Comparison of ENCODE assay signal across 8 cellular contexts in the genomic region with DNA sequence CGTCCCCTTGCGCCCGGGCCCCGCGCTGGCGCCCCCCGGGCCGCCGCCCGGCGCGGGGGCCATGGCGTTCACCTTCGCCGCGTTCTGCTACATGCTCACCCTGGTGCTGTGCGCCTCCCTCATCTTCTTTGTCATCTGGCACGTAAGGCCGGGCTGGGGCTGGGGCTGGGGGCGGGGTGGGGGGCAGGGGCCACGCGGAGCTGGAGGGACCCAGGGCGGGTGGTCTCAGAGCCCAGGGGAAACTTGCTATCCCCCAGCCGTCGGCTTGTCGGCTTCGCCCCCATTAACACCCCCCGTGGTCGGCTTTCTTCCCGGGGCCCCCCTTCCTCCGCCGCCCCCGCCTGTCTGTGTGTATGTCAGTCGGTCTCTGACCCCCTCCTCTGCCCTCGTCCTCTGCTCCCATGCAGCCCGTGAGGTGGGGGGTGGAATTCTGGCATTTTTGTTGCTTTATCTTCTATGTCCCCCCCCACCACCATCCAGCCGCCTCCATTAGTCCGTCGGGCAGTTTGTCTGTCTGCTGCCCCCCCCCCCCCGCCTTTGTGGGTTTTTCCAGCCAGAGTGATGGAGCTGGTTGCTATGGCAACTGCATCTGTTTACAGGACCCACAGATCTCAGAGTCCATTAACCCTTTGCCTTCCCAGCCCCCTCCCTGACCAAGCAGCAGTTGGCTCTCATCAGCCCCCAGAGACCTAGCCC. TPM values are rescaled to one million over a fixed set of nuclear protein-coding genes. Genes with fewer than 3 reads are reported as not detected.
A peak's percentile ranks its signal among the peaks of the same experiment; 100 is the strongest.
DNase-seq lines count a peak whose midpoint lies in the region; ATAC-seq, FAIRE-seq and TF ChIP-seq lines count a peak whose summit lies in the region.

No MANE protein-coding gene starts in this region.

- peaks cover 5% of the 10 kb centered on the region for H3K36me3 Mint-ChIP-seq in activated naive CD4-positive, alpha-beta T cell treated with anti-CD3 and anti-CD28 coated beads for 36 hours (ENCODE audit: low read depth)
- peaks cover 10% of the 10 kb centered on the region for H3K36me3 Mint-ChIP-seq in T-helper 2 cell treated with Interferon-gamma antibody and Interleukin-4, amounts not matched to agents 5 μg/mL and 100 μg/mL, for 36 hours (ENCODE audit: low read depth)
- peaks cover under 1% of the 10 kb centered on the region for H3K36me3 Mint-ChIP-seq in type B pancreatic cell

- no peak for DNase-seq in activated naive CD4-positive, alpha-beta T cell treated with anti-CD3 and anti-CD28 coated beads for 36 hours
- DNase-seq in activated naive CD4-positive, alpha-beta T cell treated with anti-CD3 and anti-CD28 coated beads, Interleukin-2, amount 50 U/mL, for 16 hours = no peak
- no peak for DNase-seq in T-helper 2 cell treated with Interferon-gamma antibody and Interleukin-4, amounts not matched to agents 5 μg/mL and 100 μg/mL, for 36 hours (ENCODE audit: low spot score)
- DNase-seq in glomerular visceral epithelial cell (ENCODE audit: extremely low spot score) (peak; percentile 46), type B pancreatic cell (ENCODE audit: extremely low spot score, unreplicated experiment) (no peak), sciatic nerve (ENCODE audit: low spot score) (no peak), NCI-H1436 (lab: John Stamatoyannopoulos, UW) (no peak), D721Med (ENCODE audit: insufficient read length, low spot score) (no peak)

- intact Hi-C loops in activated naive CD4-positive, alpha-beta T cell treated with anti-CD3 and anti-CD28 coated beads for 36 hours (cut with micrococcal nuclease) = loop anchor here (1.0 kb wide), 1 partner anchor 10 kb away; the partner anchor contains the start of gene RAB1B
- intact Hi-C loops in sciatic nerve (cut with DNase I) = no loop called here

- FAIRE-seq in D721Med (lab: Jason Lieb, UNC) = no peak

- CTCF ChIA-PET in activated naive CD4-positive, alpha-beta T cell treated with anti-CD3 and anti-CD28 coated beads for 36 hours (lab: Charles Lee) = interaction anchor here (0.6 to 2.7 kb wide), 5 partner anchors 10 to 396 kb away, joined by 3 to 7 read pairs (median 4); partner anchors contain the start of gene YIF1A

- no peak overlapping the region for H3K27ac Mint-ChIP-seq in activated naive CD4-positive, alpha-beta T cell treated with anti-CD3 and anti-CD28 coated beads for 36 hours
- no peak overlapping the region for H3K27ac Mint-ChIP-seq in T-helper 2 cell treated with Interferon-gamma antibody and Interleukin-4, amounts not matched to agents 5 μg/mL and 100 μg/mL, for 36 hours
- H3K27ac Mint-ChIP-seq in type B pancreatic cell = no peak overlapping the region

- no peaks in the 10 kb centered on the region for H3K9me3 Mint-ChIP-seq in activated naive CD4-positive, alpha-beta T cell treated with anti-CD3 and anti-CD28 coated beads for 36 hours
- no peaks in the 10 kb centered on the region for H3K9me3 Mint-ChIP-seq in T-helper 2 cell treated with Interferon-gamma antibody and Interleukin-4, amounts not matched to agents 5 μg/mL and 100 μg/mL, for 36 hours
- no peaks in the 10 kb centered on the region for H3K9me3 Mint-ChIP-seq in type B pancreatic cell

- no peak for TF ChIP-seq CTCF in type B pancreatic cell (conservative IDR thresholded peaks at IDR 0.05)
- TF ChIP-seq CTCF in D721Med (IDR thresholded peaks at IDR 0.05; ENCODE audit: insufficient read depth, missing control alignments) = no peak

- no peaks in the 10 kb centered on the region for H3K27me3 Mint-ChIP-seq in activated naive CD4-positive, alpha-beta T cell treated with anti-CD3 and anti-CD28 coated beads for 36 hours (ENCODE audit: low read depth)
- H3K27me3 Mint-ChIP-seq in T-helper 2 cell treated with Interferon-gamma antibody and Interleukin-4, amounts not matched to agents 5 μg/mL and 100 μg/mL, for 36 hours (ENCODE audit: low read depth) = peaks cover 10% of the 10 kb centered on the region
- peaks cover 4% of the 10 kb centered on the region for H3K27me3 Mint-ChIP-seq in type B pancreatic cell

- H3K4me1 Mint-ChIP-seq in activated naive CD4-positive, alpha-beta T cell treated with anti-CD3 and anti-CD28 coated beads for 36 hours (ENCODE audit: low read depth) = peaks cover 22% of the 10 kb centered on the region
- peaks cover 9% of the 10 kb centered on the region for H3K4me1 Mint-ChIP-seq in T-helper 2 cell treated with Interferon-gamma antibody and Interleukin-4, amounts not matched to agents 5 μg/mL and 100 μg/mL, for 36 hours (ENCODE audit: low read depth)
- peaks cover 21% of the 10 kb centered on the region for H3K4me1 Mint-ChIP-seq in type B pancreatic cell (ENCODE audit: unreplicated experiment)

- no peak for ATAC-seq in sciatic nerve

- H3K4me3 Mint-ChIP-seq in activated naive CD4-positive, alpha-beta T cell treated with anti-CD3 and anti-CD28 coated beads for 36 hours = peak overlapping the region; percentile 62
- H3K4me3 Mint-ChIP-seq in T-helper 2 cell treated with Interferon-gamma antibody and Interleukin-4, amounts not matched to agents 5 μg/mL and 100 μg/mL, for 36 hours = peak overlapping the region; percentile 56
- peak overlapping the region; percentile 81 for H3K4me3 Mint-ChIP-seq in type B pancreatic cell

RNA-seq across cellular contexts. Expression of gene CNIH2, which starts 0.6 kb away (rescaled TPM):
- 1 to 10 TPM; 1.2 to 1.6 TPM for total RNA-seq in activated naive CD4-positive, alpha-beta T cell treated with anti-CD3 and anti-CD28 coated beads for 36 hours
- 21.3 and 23.2 TPM in 2 replicates for total RNA-seq in type B pancreatic cell (ENCODE audit: low replicate concordance)
- total RNA-seq in sciatic nerve = 1.3 TPM

RNA-seq across cellular contexts. Expression of gene RAB1B, which starts 10.1 kb away (rescaled TPM):
- 100 to 1,000 TPM; 112 to 115 TPM for total RNA-seq in activated naive CD4-positive, alpha-beta T cell treated with anti-CD3 and anti-CD28 coated beads for 36 hours
- total RNA-seq in type B pancreatic cell (ENCODE audit: low replicate concordance) = 96.4 and 122 TPM in 2 replicates
- total RNA-seq in sciatic nerve = 112 TPM

RNA-seq across cellular contexts. Expression of gene YIF1A, which starts 10.4 kb away (rescaled TPM):
- 10 to 100 TPM; 45.9 to 49.7 TPM for total RNA-seq in activated naive CD4-positive, alpha-beta T cell treated with anti-CD3 and anti-CD28 coated beads for 36 hours
- total RNA-seq in type B pancreatic cell (ENCODE audit: low replicate concordance) = 87.0 and 133 TPM in 2 replicates
- total RNA-seq in sciatic nerve = 61.1 TPM

RNA-seq across cellular contexts. Expression of gene TMEM151A, which starts 13.2 kb away (rescaled TPM):
- not detected for total RNA-seq in activated naive CD4-positive, alpha-beta T cell treated with anti-CD3 and anti-CD28 coated beads for 36 hours
- total RNA-seq in type B pancreatic cell (ENCODE audit: low replicate concordance) (2.1 and 2.6 TPM in 2 replicates), sciatic nerve (0.31 TPM)

RNA-seq across cellular contexts. Expression of gene KLC2, which starts 21.0 kb away (rescaled TPM):
- total RNA-seq in activated naive CD4-positive, alpha-beta T cell treated with anti-CD3 and anti-CD28 coated beads for 36 hours = 10 to 100 TPM; 36.9 to 41.7 TPM
- 31.1 and 49.6 TPM in 2 replicates for total RNA-seq in type B pancreatic cell (ENCODE audit: low replicate concordance)
- total RNA-seq in sciatic nerve = 24.6 TPM
